ENCODE assay signal across 28 cellular contexts in genomic region chr6:83152913-83153312, GRCh38. TPM values are rescaled to one million over a fixed set of nuclear protein-coding genes. Genes with fewer than 3 reads are reported as not detected.
DNase-seq lines count a peak whose midpoint lies in the region; ATAC-seq, FAIRE-seq and TF ChIP-seq lines count a peak whose summit lies in the region.
"Had no signal": no experiment of that assay in that cellular context is flagged by ENCODE, and none has a peak within 500 bp of the region (broad histone marks: within the 10 kb centered on the region; RNA-seq: fewer than 3 reads in every experiment).

No MANE protein-coding gene starts in this region.

- H3K27me3 ChIP-seq in MM.1S (replicated peaks; ENCODE audit: insufficient read depth, low read length) (no peaks in the 10 kb centered on the region), H1 (replicated peaks in 1 of 4; ENCODE audit: control insufficient read depth in 3 of 4, extremely low read depth in 1 of 4, insufficient read depth in 3 of 4, low read length in 3 of 4) (no peaks in the 10 kb centered on the region), liver (ENCODE audit: control insufficient read depth in 4 of 4, insufficient read depth in 4 of 4, low read length in 3 of 4) (no peaks in the 10 kb centered on the region)
- H3K27me3 ChIP-seq: SJCRH30 had no signal

- CTCF ChIA-PET in H1 (lab: Charles Lee; ENCODE audit: partially characterized antibody), result interaction anchor here (1.2 kb wide), 1 partner anchor 75 kb away, joined by 5 read pairs; no protein-coding TSS in a partner anchor

- ATAC-seq in HG03520 (IDR thresholded peaks at IDR 0.05; ENCODE audit: unreplicated experiment), result no peak
- ATAC-seq: PC-3, Right ventricle myocardium inferior, SK-N-SH treated with all-trans-retinoic acid at 6 μM for 48 hours had no signal

- H2AK5ac ChIP-seq in H1 (ENCODE audit: low read depth, low read length), result no peak overlapping the region

- TF ChIP-seq CTCF in MM.1S (IDR thresholded peaks at IDR 0.05; ENCODE audit: low read length), result no peak
- TF ChIP-seq CTCF in H1 (IDR thresholded peaks at IDR 0.05; ENCODE audit: control extremely low read depth in 1 of 3, insufficient read depth in 1 of 3, low read depth in 1 of 3, low read length in 3 of 3), result no peak
- no peak for TF ChIP-seq CTCF in liver (IDR thresholded peaks at IDR 0.05; ENCODE audit: low read depth, low read length, missing input control)
- TF ChIP-seq CTCF in GM10266 (IDR thresholded peaks at IDR 0.05; ENCODE audit: control insufficient read depth, insufficient read depth, low read depth, missing control alignments), result no peak

- DNase-seq in MM.1S (no peak), H1 (ENCODE audit: low read depth in 1 of 2, low spot score in 2 of 2) (no peak), NCI-H1105 (lab: John Stamatoyannopoulos, UW) (no peak), GM10266 (ENCODE audit: extremely low spot score) (no peak), GM19239 (ENCODE audit: insufficient read length, low spot score) (no peak)
- DNase-seq: C1 segment of cervical spinal cord; CD4-positive, alpha-beta memory T cell; COR-L47; DMS 273 treated with DMSO at 0.1 percent for 48 hours; DMS79; EL; GDM1; H7; Karpas-422; NCI-H1092 treated with DMSO at 0.1 percent for 48 hours; NCI-H1436 treated with DMSO at 0.1 percent for 48 hours; NCI-H187 treated with DMSO at 0.1 percent for 48 hours; NCI-H2171 treated with DMSO at 0.1 percent for 48 hours; NCI-H345; NCI-H524; NCI-H748 treated with DMSO at 0.1 percent for 48 hours; PC-3; SJCRH30 had no signal

- H2AFZ ChIP-seq in MM.1S (ENCODE audit: low read length) (no peak overlapping the region), H1 (ENCODE audit: low read length) (no peak overlapping the region)

- H3K4me1 ChIP-seq in MM.1S (ENCODE audit: low read length) (peaks cover 44% of the 10 kb centered on the region), H1 (replicated peaks in 1 of 4; ENCODE audit: control insufficient read depth in 3 of 4, insufficient read depth in 4 of 4, low read length in 3 of 4) (no peaks in the 10 kb centered on the region), liver (ENCODE audit: control insufficient read depth in 4 of 4, insufficient read depth in 4 of 4, low read length in 3 of 4) (no peaks in the 10 kb centered on the region)

- H3K23ac ChIP-seq in H1 (ENCODE audit: insufficient read length), result no peak overlapping the region

- H3K14ac ChIP-seq in H1 (ENCODE audit: insufficient read length), result no peak overlapping the region

- H3K4me3 ChIP-seq in MM.1S (ENCODE audit: low read length) (no peak overlapping the region), H1 (ENCODE audit: extremely low read depth in 1 of 4, insufficient read depth in 2 of 4, low read depth in 3 of 4, low read length in 4 of 4) (no peak overlapping the region), liver (ENCODE audit: low read depth in 1 of 3, low read length in 3 of 3) (no peak overlapping the region)
- H3K4me3 ChIP-seq: SJCRH30 had no signal

- no peaks in the 10 kb centered on the region for H3K9me2 ChIP-seq in MM.1S (replicated peaks; ENCODE audit: insufficient read depth, low read length)

- no peak overlapping the region for H4K91ac ChIP-seq in H1 (replicated peaks; ENCODE audit: insufficient read length, low read length)

- no peaks in the 10 kb centered on the region; the same call in 1 of the 2 replicates for H3K36me3 ChIP-seq in MM.1S (replicated peaks; ENCODE audit: insufficient read depth, low read length)
- peaks cover 0 to 43% (median 12%) of the 10 kb centered on the region in 4 experiments; a peak in 5 of 8 replicates for H3K36me3 ChIP-seq in H1 (ENCODE audit: control insufficient read depth in 2 of 4, insufficient read depth in 4 of 4, low read length in 3 of 4)
- peaks cover 4 to 33% (median 25%) of the 10 kb centered on the region in 4 donors for H3K36me3 ChIP-seq in liver (ENCODE audit: control insufficient read depth in 4 of 4, insufficient read depth in 3 of 4, low read depth in 1 of 4, low read length in 3 of 4)
- H3K36me3 ChIP-seq: SJCRH30 had no signal

- no peak overlapping the region for H2BK5ac ChIP-seq in H1 (ENCODE audit: low read depth, low read length)

- no peak for TF ChIP-seq EP300 in H1 (IDR thresholded peaks at IDR 0.05; ENCODE audit: borderline replicate concordance in 1 of 2, low read depth in 2 of 2, low read length in 2 of 2)

- H4K5ac ChIP-seq in H1 (ENCODE audit: insufficient read length, low read depth, low read length), result no peak overlapping the region

- H3K56ac ChIP-seq in H1 (replicated peaks; ENCODE audit: insufficient read length, low read depth, low read length), result no peak overlapping the region

- H3K79me1 ChIP-seq in H1 (ENCODE audit: low read depth, low read length), result no peaks in the 10 kb centered on the region

- H2BK20ac ChIP-seq in H1 (ENCODE audit: low read length), result no peak overlapping the region

- H3K23me2 ChIP-seq in H1 (ENCODE audit: low read depth, low read length), result no peaks in the 10 kb centered on the region

- TF ChIP-seq RAD21 in H1 (IDR thresholded peaks at IDR 0.05 in 1 of 2, conservative IDR thresholded peaks at IDR 0.05 in 1 of 2; ENCODE audit: low read depth in 2 of 2, low read length in 2 of 2) (no peak), liver (IDR thresholded peaks at IDR 0.05) (no peak)

- H4K20me1 ChIP-seq in MM.1S (ENCODE audit: insufficient read depth, low read length) (no peaks in the 10 kb centered on the region), H1 (replicated peaks in 1 of 2; ENCODE audit: control insufficient read depth in 1 of 2, insufficient read depth in 2 of 2, low read length in 2 of 2) (peaks cover 0 to 3% of the 10 kb centered on the region in 2 experiments)

- H3F3A ChIP-seq in MM.1S (ENCODE audit: insufficient read depth, low read length), result peaks cover 34% of the 10 kb centered on the region

- no peak overlapping the region for H4K8ac ChIP-seq in H1 (ENCODE audit: extremely low read depth, insufficient read depth, low read length)

- H3K79me2 ChIP-seq in MM.1S (ENCODE audit: low read length) (0 out of 2 replicates have a peak, but pooled peaks cover 4% of the 10 kb centered on the region), H1 (ENCODE audit: control insufficient read depth in 1 of 2, insufficient read depth in 2 of 2, low read length in 2 of 2) (no peaks in the 10 kb centered on the region)

- H3K4ac ChIP-seq in H1 (replicated peaks; ENCODE audit: insufficient read length, low read depth, low read length), result no peak overlapping the region

- peak overlapping the region; percentile 56; the same call in 1 of the 2 replicates for H3K27ac ChIP-seq in MM.1S (ENCODE audit: low read length)
- H3K27ac ChIP-seq in H1 (ENCODE audit: low read depth, low read length), result no peak overlapping the region
- H3K27ac ChIP-seq in liver (ENCODE audit: low read depth in 1 of 2, low read length in 2 of 2), result no peak overlapping the region
- H3K27ac ChIP-seq: SJCRH30 had no signal

- no peak overlapping the region for H2BK15ac ChIP-seq in H1 (ENCODE audit: low read length)

- no peak overlapping the region for H2BK12ac ChIP-seq in H1 (ENCODE audit: low read depth, low read length)

- H2BK120ac ChIP-seq in H1 (replicated peaks; ENCODE audit: low read depth, low read length), result no peak overlapping the region

- no peak for FAIRE-seq in H1 (lab: Jason Lieb, UNC)
- FAIRE-seq in GM19239 (lab: Jason Lieb, UNC), result no peak
- FAIRE-seq: GM12891 had no signal

- peak overlapping the region; percentile 51 for H3K4me2 ChIP-seq in MM.1S (ENCODE audit: low read depth, low read length)
- H3K4me2 ChIP-seq in H1 (ENCODE audit: insufficient read depth in 1 of 2, low read depth in 2 of 2, low read length in 2 of 2), result no peak overlapping the region

- POLR2A ChIA-PET in H1 (lab: Charles Lee; ENCODE audit: partially characterized antibody), result no interaction called here

- no peak for TF ChIP-seq POLR2A in H1 (IDR thresholded peaks at IDR 0.05; ENCODE audit: control extremely low read depth in 1 of 2, low read depth in 2 of 2, low read length in 2 of 2)

- H3K9ac ChIP-seq in MM.1S (ENCODE audit: low read length), result no peak overlapping the region
- no peak overlapping the region for H3K9ac ChIP-seq in H1 (replicated peaks in 1 of 4; ENCODE audit: extremely low read depth in 1 of 4, low read depth in 3 of 4, low read length in 3 of 4)
- no peak overlapping the region for H3K9ac ChIP-seq in liver (ENCODE audit: low read depth in 1 of 2, low read length in 2 of 2)

- H3K18ac ChIP-seq in H1 (ENCODE audit: extremely low read depth, low read length), result no peak overlapping the region

- 100% methylated on average over 1 of the region's 1 CpG; no CpG with 5 or more reads in 1 of the 2 experiments for WGBS in H1 (ENCODE audit: extremely low coverage in 1 of 2, insufficient coverage in 1 of 2, insufficient read length in 1 of 2, insufficient replicate concordance in 2 of 2, low coverage in 1 of 2, low lambda C conversion rate in 2 of 2, missing lambda C conversion rate in 1 of 2), 2 experiments
- 98% methylated on average over 1 of the region's 1 CpG for WGBS in liver

- H3K9me3 ChIP-seq in MM.1S (replicated peaks; ENCODE audit: insufficient read depth, low read length) (no peaks in the 10 kb centered on the region), H1 (ENCODE audit: insufficient read depth in 2 of 2, low read depth in 1 of 2, low read length in 1 of 2) (no peaks in the 10 kb centered on the region), liver (ENCODE audit: control insufficient read depth in 4 of 4, low read length in 3 of 4) (no peaks in the 10 kb centered on the region)
- H3K9me3 ChIP-seq: SJCRH30 had no signal

TF ChIP-seq in liver, 16 proteins besides CTCF, POLR2A, EP300 and RAD21 (continues in another document):
- no peak for TF ChIP-seq JUND (IDR thresholded peaks at IDR 0.05)

RNA-seq across cellular contexts. Expression of gene PGM3, which starts 40.2 kb away (rescaled TPM):
- 55.2 and 60.5 TPM in 2 replicates for total RNA-seq in H1 (2021; fragmentation: NEBNext Ultra II Directional; extraction: Animal tissue kit (Norgen Biotek cat#: 25700))
- 6.5 and 14.5 TPM in 2 replicates for polyA plus RNA-seq in H1 (2011; rRNA removed)
- 18.2 TPM for polyA plus RNA-seq in H1 (2011; cell fraction: cytosol; rRNA removed)
- 20.7 TPM for polyA plus RNA-seq in H1 (2011; cell fraction: nucleus; rRNA removed)
- polyA plus RNA-seq in H1 (2012, experiment 1 of 2), result 42.1 to 73.9 TPM (median 44.2 TPM) in 4 replicates
- 3.9 TPM for polyA plus RNA-seq in H1 (2012, experiment 2 of 2)
- polyA plus RNA-seq in H1 (2013, experiment 1 of 2), result 24.3 TPM
- 21.1 TPM for polyA plus RNA-seq in H1 (2013, experiment 2 of 2)
- polyA minus RNA-seq in H1 (2011; rRNA and poly(A)+ RNA removed), result 114 and 137 TPM in 2 replicates
- 33.1 TPM for polyA minus RNA-seq in H1 (2011; cell fraction: cytosol; rRNA and poly(A)+ RNA removed)
- polyA minus RNA-seq in H1 (2011; cell fraction: nucleus; rRNA and poly(A)+ RNA removed), result 85.6 TPM
- total RNA-seq in liver, result 10 to 100 TPM; 21.8 to 61.1 TPM
- polyA plus RNA-seq in liver, result 10 to 100 TPM; 14.7 to 30.3 TPM

RNA-seq across cellular contexts. Expression of gene RWDD2A, which starts 40.2 kb away (rescaled TPM):
- 3.3 and 3.6 TPM in 2 replicates for total RNA-seq in H1 (2021; fragmentation: NEBNext Ultra II Directional; extraction: Animal tissue kit (Norgen Biotek cat#: 25700))
- polyA plus RNA-seq in H1 (2011; rRNA removed), result 1.5 and 2.1 TPM in 2 replicates
- 3.0 TPM for polyA plus RNA-seq in H1 (2011; cell fraction: cytosol; rRNA removed)
- polyA plus RNA-seq in H1 (2011; cell fraction: nucleus; rRNA removed), result 1.7 TPM
- polyA plus RNA-seq in H1 (2012, experiment 1 of 2), result 2.6 to 3.6 TPM (median 3.2 TPM) in 4 replicates
- polyA plus RNA-seq in H1 (2012, experiment 2 of 2), result 0.34 TPM
- polyA plus RNA-seq in H1 (2013, experiment 1 of 2), result 3.0 TPM
- 2.8 TPM for polyA plus RNA-seq in H1 (2013, experiment 2 of 2)
- 4.1 and 4.6 TPM in 2 replicates for polyA minus RNA-seq in H1 (2011; rRNA and poly(A)+ RNA removed)
- 1.6 TPM for polyA minus RNA-seq in H1 (2011; cell fraction: cytosol; rRNA and poly(A)+ RNA removed)
- 4.5 TPM for polyA minus RNA-seq in H1 (2011; cell fraction: nucleus; rRNA and poly(A)+ RNA removed)
- total RNA-seq in liver, result 1 to 10 TPM; 1.9 to 5.5 TPM
- polyA plus RNA-seq in liver, result 1 to 10 TPM; 1.9 to 2.8 TPM
